In the genomic region with DNA sequence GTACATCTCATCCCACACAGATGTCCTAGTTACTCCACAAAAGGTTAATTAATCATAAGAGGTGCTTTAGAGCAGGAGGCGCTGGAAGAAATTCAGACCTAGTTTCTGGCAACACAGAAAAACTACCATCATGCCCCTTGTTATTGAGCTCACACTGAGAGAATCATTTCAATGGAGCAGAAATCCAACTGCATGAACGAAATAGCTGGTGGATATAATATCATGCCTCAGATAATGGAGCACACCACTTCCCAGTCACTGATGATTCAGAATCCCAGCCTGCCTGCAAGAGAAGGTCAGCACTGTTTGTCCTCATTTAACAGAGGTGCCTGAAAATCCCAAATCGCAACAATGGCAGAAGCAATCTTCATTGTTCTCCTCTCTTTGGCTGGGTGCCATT, we compare ENCODE assay signal across 28 cellular contexts.
A peak's percentile ranks its signal among the peaks of the same experiment; 100 is the strongest.
DNase-seq lines count a peak whose midpoint lies in the region; ATAC-seq, FAIRE-seq and TF ChIP-seq lines count a peak whose summit lies in the region.
"Had no signal": no experiment of that assay in that cellular context is flagged by ENCODE, and none has a peak within 500 bp of the region (broad histone marks: within the 10 kb centered on the region; RNA-seq: fewer than 3 reads in every experiment).

No MANE protein-coding gene starts in this region.

- H3K4me1 ChIP-seq in K562 (replicated peaks in 1 of 2; ENCODE audit: control insufficient read depth in 2 of 2, insufficient read depth in 2 of 2, low read length in 2 of 2): peaks cover 0 to 21% of the 10 kb centered on the region in 2 experiments; a peak in 3 of 5 replicates
- H3K4me1 ChIP-seq in Karpas-422 (ENCODE audit: low read length): no peaks in the 10 kb centered on the region
- H3K4me1 ChIP-seq: Caco-2 had no signal

- H3K27me3 Mint-ChIP-seq in WTC11 (ENCODE audit: low read depth): no peaks in the 10 kb centered on the region
- H3K27me3 Mint-ChIP-seq: progenitor cell of endocrine pancreas had no signal

- no TSS peak for BruUV-seq in K562 (replicated peaks; lab: Mats Ljungman, UMichigan)

- no peak for TF ChIP-seq CTCF in K562 (IDR thresholded peaks at IDR 0.05 in 2 of 3, conservative IDR thresholded peaks at IDR 0.05 in 1 of 3; ENCODE audit: insufficient read depth in 2 of 3, low read depth in 1 of 3, low read length in 3 of 3)
- no peak for TF ChIP-seq CTCF in WTC11 (IDR thresholded peaks at IDR 0.05)

- H3K27ac ChIP-seq in K562 (ENCODE audit: extremely low read depth, low read depth, low read length): no peak overlapping the region
- no peak overlapping the region for H3K27ac ChIP-seq in Karpas-422 (ENCODE audit: low read length)
- H3K27ac ChIP-seq: BLaER1 treated with 17β-estradiol and CSF1 and Interleukin-3, amounts not matched to agents 10 nM and 100 nM; neural progenitor cell; testis had no signal

- H3K9me3 ChIP-seq in K562 (replicated peaks; ENCODE audit: control insufficient read depth, insufficient read depth, low read depth, low read length): no peaks in the 10 kb centered on the region
- no peaks in the 10 kb centered on the region for H3K9me3 ChIP-seq in Karpas-422 (ENCODE audit: low read length)
- H3K9me3 ChIP-seq: BLaER1 treated with 17β-estradiol and CSF1 and Interleukin-3, amounts not matched to agents 10 nM and 100 nM; Caco-2; testis had no signal

- H3K27me3 ChIP-seq in K562 (ENCODE audit: control insufficient read depth in 2 of 2, insufficient read depth in 2 of 2, low read length in 2 of 2) (no peaks in the 10 kb centered on the region), Karpas-422 (ENCODE audit: low read length) (no peaks in the 10 kb centered on the region)
- H3K27me3 ChIP-seq: BLaER1 treated with 17β-estradiol and CSF1 and Interleukin-3, amounts not matched to agents 10 nM and 100 nM; neural progenitor cell; testis had no signal

- no peaks in the 10 kb centered on the region for H3K79me2 ChIP-seq in K562 (ENCODE audit: control insufficient read depth, insufficient read depth, low read length)
- H3K79me2 ChIP-seq in Karpas-422 (ENCODE audit: low read length): no peaks in the 10 kb centered on the region

- H3K4me3 ChIP-seq in K562 (no peak overlapping the region), Karpas-422 (ENCODE audit: low read length) (no peak overlapping the region)
- H3K4me3 ChIP-seq: BLaER1 treated with 17β-estradiol and CSF1 and Interleukin-3, amounts not matched to agents 10 nM and 100 nM; GM12878; neural progenitor cell; testis had no signal

- CTCF ChIA-PET in K562 (lab: Yijun Ruan, JAX; ENCODE audit: low intra/inter-chr PET ratio) (no interaction called here), WTC11 (lab: Charles Lee) (no interaction called here)

- POLR2A ChIA-PET in K562 (lab: Yijun Ruan, JAX): no interaction called here
- POLR2A ChIA-PET in WTC11 (lab: Charles Lee): no interaction called here

- WGBS in K562 (ENCODE audit: insufficient coverage, low coverage, missing lambda C conversion rate): 43% methylated on average over 3 of the region's 3 CpGs

- intact Hi-C loops in K562 (cut with micrococcal nuclease): no loop called here

- no peak for ATAC-seq in K562
- ATAC-seq in WTC11: no peak
- no peak for ATAC-seq in GM18511 (IDR thresholded peaks at IDR 0.05; ENCODE audit: unreplicated experiment)
- ATAC-seq: activated naive CD4-positive, alpha-beta T cell treated with anti-CD3 and anti-CD28 coated beads, Interleukin-2, amount 50 U/mL, for 72 hours; GM12878; Right ventricle myocardium inferior; sciatic nerve had no signal

- peak overlapping the region; percentile 28; the same call in 1 of the 2 replicates for H2AFZ ChIP-seq in K562 (ENCODE audit: low read depth, low read length)
- H2AFZ ChIP-seq in Karpas-422 (ENCODE audit: low read length): no peak overlapping the region
- H2AFZ ChIP-seq: neural progenitor cell had no signal

- no peak for FAIRE-seq in K562 (lab: Jason Lieb, UNC)
- FAIRE-seq: GM12878 had no signal

- H3K36me3 Mint-ChIP-seq in WTC11: no peaks in the 10 kb centered on the region
- H3K36me3 Mint-ChIP-seq: activated naive CD4-positive, alpha-beta T cell treated with anti-CD3 and anti-CD28 coated beads, Interleukin-2, amount 50 U/mL, for 72 hours; neural progenitor cell had no signal

- in situ Hi-C loops in K562 (cut with MboI): no loop called here

- H3K9me3 Mint-ChIP-seq in WTC11: peaks cover 12% of the 10 kb centered on the region
- H3K9me3 Mint-ChIP-seq: activated naive CD4-positive, alpha-beta T cell treated with anti-CD3 and anti-CD28 coated beads, Interleukin-2, amount 50 U/mL, for 72 hours; activated T-helper 2 cell treated with anti-CD3 and anti-CD28 coated beads, Interferon-gamma antibody, Interleukin-2, Interleukin-4, amounts not matched to agents 10 μg/mL and 5 μg/mL and 100 μg/mL, durations not matched to agents 14 hours and 24 hours and 36 hours; H9; neural progenitor cell had no signal

- H3K4me2 ChIP-seq in K562 (ENCODE audit: insufficient read depth, low read length): no peak overlapping the region
- H3K4me2 ChIP-seq in Karpas-422 (ENCODE audit: low read depth, low read length, poor library complexity, severe bottlenecking): no peak overlapping the region
- H3K4me2 ChIP-seq: BLaER1 treated with 17β-estradiol and CSF1 and Interleukin-3, amounts not matched to agents 10 nM and 100 nM; neural progenitor cell had no signal

- no peak for TF ChIP-seq EP300 in K562 (IDR thresholded peaks at IDR 0.05; ENCODE audit: low read length)

- peak; percentile 76 for DNase-seq in DMS153 (lab: John Stamatoyannopoulos, UW)
- DNase-seq in NCI-H1694 (lab: John Stamatoyannopoulos, UW): peak; percentile 40
- peak; percentile 88 for DNase-seq in NCI-H345 (lab: John Stamatoyannopoulos, UW)
- no peak for DNase-seq in K562 (ENCODE audit: extremely low read depth in 1 of 4, low spot score in 3 of 4)
- DNase-seq in NOMO-1 treated with dmso at 0.1 percent for 144 hours (lab: John Stamatoyannopoulos, UW; ENCODE audit: unreplicated experiment): no peak
- no peak for DNase-seq in Karpas-422
- DNase-seq in WTC11 (ENCODE audit: low spot score): no peak
- DNase-seq: activated CD8-positive, alpha-beta memory T cell treated with anti-CD3 and anti-CD28 coated beads, Interleukin-2, amount 50 U/mL, for 48 hours; aorta; Caco-2; central memory CD4-positive, alpha-beta T cell; dermis blood vessel endothelial cell; H9; Kasumi-1; kidney glomerular epithelial cell; NCI-H82; stimulated activated naive CD4-positive, alpha-beta T cell treated with Interleukin-2 at 50 U/mL for 16 hours; testis had no signal

- no peak overlapping the region for H3K4me3 Mint-ChIP-seq in WTC11
- H3K4me3 Mint-ChIP-seq: H9; neural progenitor cell; T-helper 2 cell treated with Interferon-gamma antibody and Interleukin-4, amounts not matched to agents 5 μg/mL and 100 μg/mL, for 36 hours had no signal

- TF ChIP-seq POLR2A in K562 (conservative IDR thresholded peaks at IDR 0.05): no peak

- no peak for TF ChIP-seq RAD21 in K562 (CRISPR knock-in tag; conservative IDR thresholded peaks at IDR 0.05 in 1 of 2, IDR thresholded peaks at IDR 0.05 in 1 of 2)

- H3K4me1 Mint-ChIP-seq in WTC11: peaks cover 33% of the 10 kb centered on the region

- no peaks in the 10 kb centered on the region for H4K20me1 ChIP-seq in K562 (replicated peaks; ENCODE audit: control insufficient read depth, insufficient read depth, low read length)
- no peaks in the 10 kb centered on the region for H4K20me1 ChIP-seq in Karpas-422 (ENCODE audit: insufficient read depth, low read depth, low read length)
- H4K20me1 ChIP-seq: BLaER1 treated with 17β-estradiol and CSF1 and Interleukin-3, amounts not matched to agents 10 nM and 100 nM had no signal

- H3K36me3 ChIP-seq in K562 (ENCODE audit: control insufficient read depth, insufficient read depth, low read length) (no peaks in the 10 kb centered on the region), Karpas-422 (ENCODE audit: insufficient read depth, low read length) (no peaks in the 10 kb centered on the region)
- H3K36me3 ChIP-seq: BLaER1 treated with 17β-estradiol and CSF1 and Interleukin-3, amounts not matched to agents 10 nM and 100 nM; neural progenitor cell had no signal

- H3K9ac ChIP-seq in K562 (ENCODE audit: insufficient read depth in 1 of 2, low read depth in 2 of 2, low read length in 2 of 2) (no peak overlapping the region), Karpas-422 (ENCODE audit: low read length) (no peak overlapping the region)
- H3K9ac ChIP-seq: BLaER1 treated with 17β-estradiol and CSF1 and Interleukin-3, amounts not matched to agents 10 nM and 100 nM; neural progenitor cell had no signal

- no peak overlapping the region for H3K27ac Mint-ChIP-seq in WTC11
- H3K27ac Mint-ChIP-seq: activated naive CD4-positive, alpha-beta T cell treated with anti-CD3 and anti-CD28 coated beads, Interleukin-2, amount 50 U/mL, for 72 hours; activated T-helper 2 cell treated with anti-CD3 and anti-CD28 coated beads, Interferon-gamma antibody, Interleukin-2, Interleukin-4, amounts not matched to agents 10 μg/mL and 5 μg/mL and 100 μg/mL, durations not matched to agents 14 hours and 24 hours and 36 hours; H9; neural progenitor cell; progenitor cell of endocrine pancreas; T-helper 2 cell treated with Interferon-gamma antibody and Interleukin-4, amounts not matched to agents 5 μg/mL and 100 μg/mL, for 36 hours had no signal

- no peaks in the 10 kb centered on the region for H3K9me2 ChIP-seq in Karpas-422 (replicated peaks; ENCODE audit: insufficient read depth, low read length)

- H3K9me1 ChIP-seq in K562 (ENCODE audit: control insufficient read depth, insufficient read depth, low read length): no peaks in the 10 kb centered on the region

TF ChIP-seq in K562, 482 proteins besides CTCF, POLR2A, EP300 and RAD21:
- no peak for TF ChIP-seq RFX1 (IDR thresholded peaks at IDR 0.05)
- TF ChIP-seq NFIC (IDR thresholded peaks at IDR 0.05): 0 out of 2 replicates have a peak, but pooled peaks have one; percentile 33

TF ChIP-seq in WTC11, 78 proteins besides CTCF, POLR2A, EP300 and RAD21 (continues in another document):
- TF ChIP-seq EMX1 (CRISPR knock-in tag; IDR thresholded peaks at IDR 0.05): no peak
- TF ChIP-seq ELF4 (CRISPR knock-in tag; IDR thresholded peaks at IDR 0.05; ENCODE audit: low read depth): no peak
- no peak for TF ChIP-seq TEAD1 (CRISPR knock-in tag; IDR thresholded peaks at IDR 0.05)
- TF ChIP-seq PRRX2 (CRISPR knock-in tag; IDR thresholded peaks at IDR 0.05): no peak
- TF ChIP-seq ZBTB21 (CRISPR knock-in tag; IDR thresholded peaks at IDR 0.05; ENCODE audit: borderline replicate concordance): no peak

Comparison
In these comparisons a context has a peak if more than half of its experiments do, and no peak if none do; other contexts are left out.
1. DNase-seq: peak in DMS153 (single experiment), NCI-H1694 (single experiment) and NCI-H345 (single experiment); none in K562 (0 of 4), NOMO-1 treated with dmso at 0.1 percent for 144 hours (single experiment), Karpas-422 (single experiment) and WTC11 (single experiment).